In the genomic region with DNA sequence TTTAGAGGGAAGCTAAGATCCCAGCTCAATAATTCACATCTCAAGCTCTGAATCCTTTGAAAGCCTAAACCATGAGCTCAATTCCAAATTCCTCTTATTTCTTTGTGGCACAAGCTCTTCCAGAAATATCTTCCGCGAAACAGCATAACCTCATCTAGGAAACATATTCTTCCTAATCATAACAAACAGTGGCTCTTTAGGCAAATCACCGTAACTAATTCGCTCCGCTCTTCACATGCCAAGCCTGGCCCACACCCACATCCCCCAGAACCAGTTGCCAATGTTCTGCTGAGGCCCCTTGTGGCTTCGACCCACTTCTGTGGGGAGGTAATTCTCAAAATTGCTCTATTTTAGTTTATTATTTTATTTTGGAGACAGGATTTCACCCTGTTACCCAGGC, we compare ENCODE assay signal across 26 cellular contexts. TPM values are rescaled to one million over a fixed set of nuclear protein-coding genes. Genes with fewer than 3 reads are reported as not detected.
"Had no signal": no experiment of that assay in that cellular context is flagged by ENCODE, and none has a peak within 500 bp of the region (broad histone marks: within the 10 kb centered on the region; RNA-seq: fewer than 3 reads in every experiment).

No MANE protein-coding gene starts in this region.

- H3K27me3 ChIP-seq: testis, thyroid gland, tibial nerve, transverse colon, upper lobe of left lung, upper lobe of right lung, uterus, vagina had no signal

- H3K9me3 ChIP-seq: stomach, suprapubic skin, testis, thoracic aorta, thyroid gland, tibial artery, tibial nerve, transverse colon, upper lobe of left lung, upper lobe of right lung, uterus, vagina had no signal

- DNase-seq: stimulated activated CD4-positive, alpha-beta T cell treated with anti-CD3 and anti-CD28 coated beads, Interleukin-2, amount 100 ng/mL, for 48 hours; stimulated activated CD4-positive, alpha-beta T cell treated with anti-CD3 and anti-CD28 coated beads, Interleukin-4, amount 100 ng/mL, for 1 hour; stimulated activated CD4-positive, alpha-beta T cell treated with anti-CD3 and anti-CD28 coated beads, Interleukin-4, amount 100 ng/mL, for 24 hours; stimulated activated CD4-positive, alpha-beta T cell treated with anti-CD3 and anti-CD28 coated beads, Interleukin-4, amount 100 ng/mL, for 4 hours; stimulated activated CD8-positive, alpha-beta memory T cell treated with anti-CD3 and anti-CD28 coated beads, Interleukin-4, amount 100 ng/mL, for 48 hours; stimulated activated naive B cell treated with anti-CD40 and anti-IgM and Interleukin-4, amounts not matched to agents 10 μg/mL and 1 μg/mL and 100 μg/mL, for 72 hours; stimulated activated naive CD4-positive, alpha-beta T cell; stimulated activated naive CD4-positive, alpha-beta T cell treated with Interleukin-2 at 50 U/mL for 16 hours; stimulated activated naive CD8-positive, alpha-beta T cell treated with anti-CD3 and anti-CD28 coated beads, Interleukin-15, amount 100 ng/mL, for 72 hours; stimulated activated naive CD8-positive, alpha-beta T cell treated with anti-CD3 and anti-CD28 coated beads, Interleukin-15, Interleukin-2, amounts not matched to agents 100 U/mL and 50 U/mL, for 24 hours; stomach; substantia nigra; testis; thyroid gland; tibial artery; transverse colon; trophoblast cell; upper lobe of left lung; upper lobe of right lung; uterus had no signal

- H3K4me1 ChIP-seq: stomach, suprapubic skin, testis, thyroid gland, tibial artery, tibial nerve, transverse colon, upper lobe of left lung, upper lobe of right lung, uterus, vagina had no signal

- H3K36me3 ChIP-seq: stomach, suprapubic skin, thoracic aorta, thyroid gland, tibial artery, tibial nerve, transverse colon, upper lobe of left lung, upper lobe of right lung, uterus, vagina had no signal

- H3K4me3 ChIP-seq: stomach, suprapubic skin, testis, thoracic aorta, thyroid gland, tibial artery, tibial nerve, transverse colon, upper lobe of left lung, upper lobe of right lung, uterus, vagina had no signal

- H3K27ac ChIP-seq: stomach, suprapubic skin, testis, thoracic aorta, thyroid gland, tibial artery, tibial nerve, transverse colon, upper lobe of left lung, upper lobe of right lung, uterus, vagina had no signal

RNA-seq across cellular contexts. Expression of a gene that starts 19.2 kb away (rescaled TPM):
- total RNA-seq: subcutaneous adipose tissue, suprapubic skin, thoracic aorta, thyroid gland, tibial nerve, transverse colon, upper lobe of left lung, upper lobe of right lung, ureter, uterus, vagina had no signal
